In the genomic region with DNA sequence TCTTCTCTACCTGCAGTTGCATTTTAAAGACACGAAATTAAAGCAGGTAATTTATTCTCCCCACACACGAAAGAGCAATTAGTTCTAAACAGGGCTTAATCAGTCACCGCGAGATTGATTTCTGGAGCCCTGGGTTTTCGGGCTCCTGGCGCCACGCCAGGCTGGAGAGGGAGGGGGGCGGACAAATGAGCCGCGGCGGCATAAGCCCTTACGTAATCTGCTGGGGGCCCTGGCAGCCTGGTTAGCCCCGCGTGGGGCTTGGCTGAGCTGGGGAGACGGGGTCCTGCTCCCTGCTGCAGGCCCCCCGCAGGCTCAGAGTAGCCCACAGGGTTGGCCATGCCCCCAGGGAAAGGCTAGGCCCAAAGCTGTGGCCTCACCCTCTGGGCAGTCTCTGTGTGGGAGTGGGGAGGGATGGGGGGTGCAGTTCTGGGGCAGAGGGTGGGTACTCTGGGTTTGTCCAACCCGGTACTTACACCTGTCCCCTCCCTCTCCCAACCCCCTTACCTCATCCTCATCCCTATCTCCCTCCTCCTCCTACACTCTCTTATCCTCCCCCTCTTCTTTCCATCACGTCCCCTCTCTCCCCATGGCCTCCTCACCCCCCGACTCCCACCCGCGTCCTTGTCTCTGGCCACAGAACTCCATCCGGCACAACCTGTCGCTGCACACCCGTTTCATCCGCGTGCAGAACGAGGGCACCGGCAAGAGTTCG, we compare ENCODE assay signal across 9 cellular contexts. TPM values are rescaled to one million over a fixed set of nuclear protein-coding genes. Genes with fewer than 3 reads are reported as not detected.
DNase-seq lines count a peak whose midpoint lies in the region; ATAC-seq lines count a peak whose summit lies in the region.
"Had no signal": no experiment of that assay in that cellular context is flagged by ENCODE, and none has a peak within 500 bp of the region (broad histone marks: within the 10 kb centered on the region; RNA-seq: fewer than 3 reads in every experiment).

No MANE protein-coding gene starts in this region.

- peaks cover 20% of the 10 kb centered on the region for H3K4me1 ChIP-seq in ectodermal cell (ENCODE audit: control insufficient read depth, insufficient read depth, low read length)

- no peaks in the 10 kb centered on the region for H3K36me3 Mint-ChIP-seq in T-helper 1 cell treated with Interleukin-12 subunit alpha and Interleukin-12 subunit beta and Interleukin-4 antibody, amounts not matched to agents 30 μg/mL and 1 μg/mL, for 36 hours (ENCODE audit: low read depth)
- peaks cover 5 to 9% of the 10 kb centered on the region in 2 donors for H3K36me3 Mint-ChIP-seq in naive B cell

- H3K27me3 Mint-ChIP-seq in T-helper 1 cell treated with Interleukin-12 subunit alpha and Interleukin-12 subunit beta and Interleukin-4 antibody, amounts not matched to agents 30 μg/mL and 1 μg/mL, for 36 hours (ENCODE audit: low read depth), result peaks cover 68% of the 10 kb centered on the region
- H3K27me3 Mint-ChIP-seq in naive B cell, result peaks cover 14 to 56% (median 43%) of the 10 kb centered on the region in 3 donors

- 32 to 35% methylated on average over 29 of the region's 29 CpGs for WGBS in ectodermal cell, 2 experiments

- no peaks in the 10 kb centered on the region for H3K36me3 ChIP-seq in ectodermal cell (ENCODE audit: control insufficient read depth, insufficient read depth, low read length)
- H3K36me3 ChIP-seq: SJSA1 had no signal

- no peaks in the 10 kb centered on the region for H3K9me3 Mint-ChIP-seq in T-helper 1 cell treated with Interleukin-12 subunit alpha and Interleukin-12 subunit beta and Interleukin-4 antibody, amounts not matched to agents 30 μg/mL and 1 μg/mL, for 36 hours
- no peaks in the 10 kb centered on the region for H3K9me3 Mint-ChIP-seq in naive B cell

- H3K27ac ChIP-seq in ectodermal cell (ENCODE audit: insufficient read depth, low read depth, low read length, poor library complexity, severe bottlenecking), result no peak overlapping the region
- H3K27ac ChIP-seq: SJSA1 had no signal

- peaks cover 64% of the 10 kb centered on the region for H3K27me3 ChIP-seq in ectodermal cell (ENCODE audit: control insufficient read depth, insufficient read depth, low read length, poor library complexity, severe bottlenecking)

- peak overlapping the region; percentile 28 for H3K4me3 ChIP-seq in ectodermal cell (ENCODE audit: insufficient read depth, low read depth, low read length)

- H3K4me1 Mint-ChIP-seq in T-helper 1 cell treated with Interleukin-12 subunit alpha and Interleukin-12 subunit beta and Interleukin-4 antibody, amounts not matched to agents 30 μg/mL and 1 μg/mL, for 36 hours (ENCODE audit: low read depth), result peaks cover 4% of the 10 kb centered on the region
- peaks cover 28 to 42% (median 31%) of the 10 kb centered on the region in 3 donors for H3K4me1 Mint-ChIP-seq in naive B cell

- ATAC-seq in naive B cell (ENCODE audit: low read depth in 2 of 2), result peak; percentile 11 to 19
- ATAC-seq in GM18909 (IDR thresholded peaks at IDR 0.05; ENCODE audit: poor library complexity, unreplicated experiment), result no peak
- ATAC-seq in HG02763 (IDR thresholded peaks at IDR 0.05; ENCODE audit: unreplicated experiment), result no peak

- DNase-seq in T-helper 1 cell, result no peak
- peak; percentile 53 for DNase-seq in NOMO-1 treated with DMSO at 0.1 percent for 48 hours (lab: John Stamatoyannopoulos, UW; ENCODE audit: unreplicated experiment)
- no peak for DNase-seq in naive B cell
- DNase-seq in T-helper 9 cell, result no peak

- peak overlapping the region; percentile 75 for H3K4me3 Mint-ChIP-seq in T-helper 1 cell treated with Interleukin-12 subunit alpha and Interleukin-12 subunit beta and Interleukin-4 antibody, amounts not matched to agents 30 μg/mL and 1 μg/mL, for 36 hours
- peak overlapping the region; percentile 71 to 95 (median 88) for H3K4me3 Mint-ChIP-seq in naive B cell

- H3K27ac Mint-ChIP-seq in T-helper 1 cell treated with Interleukin-12 subunit alpha and Interleukin-12 subunit beta and Interleukin-4 antibody, amounts not matched to agents 30 μg/mL and 1 μg/mL, for 36 hours, result no peak overlapping the region
- H3K27ac Mint-ChIP-seq in naive B cell, result no peak overlapping the region

- no peaks in the 10 kb centered on the region for H3K9me3 ChIP-seq in ectodermal cell (ENCODE audit: control insufficient read depth, low read length)
- H3K9me3 ChIP-seq: SJSA1 had no signal

RNA-seq across cellular contexts. Expression of gene FOXO6, which starts 19.9 kb away (rescaled TPM):
- polyA plus RNA-seq in ectodermal cell (2013, experiment 1 of 4), result 1.5 TPM
- polyA plus RNA-seq in ectodermal cell (2013, experiment 2 of 4), result 1.5 TPM
- polyA plus RNA-seq in ectodermal cell (2013, experiment 3 of 4), result 2.1 TPM
- 2.6 TPM for polyA plus RNA-seq in ectodermal cell (2013, experiment 4 of 4)
- under 1 TPM in 1 of 6 donors, not detected in 5; 0.21 TPM for polyA plus RNA-seq in naive B cell (ENCODE audit: low read depth in 6 of 6)

Comparison
In these comparisons a context has a peak if more than half of its experiments do, and no peak if none do; other contexts are left out.
1. ATAC-seq: peak in naive B cell (2 of 2); none in GM18909 (single experiment) and HG02763 (single experiment).